In genomic region chr4:178037459-178038214, GRCh38 we compare ENCODE assay signal across 1 cellular context.
A peak's percentile ranks its signal among the peaks of the same experiment; 100 is the strongest.
TF ChIP-seq lines count a peak whose summit lies in the region.

No MANE protein-coding gene starts in this region.

TF ChIP-seq in K562, 482 proteins besides CTCF, POLR2A, EP300 and RAD21 (continued from another document and continues in another):
- TF ChIP-seq E2F6 (IDR thresholded peaks at IDR 0.05; ENCODE audit: borderline replicate concordance in 1 of 2, extremely low read depth in 1 of 2, insufficient read depth in 1 of 2, insufficient read length in 1 of 2, low read depth in 1 of 2, low read length in 1 of 2, poor library complexity in 1 of 2, severe bottlenecking in 1 of 2) (no peak), HDAC2 (IDR thresholded peaks at IDR 0.05) (peak; percentile 60; the same call in 1 of the 2 replicates), ZNF589 (CRISPR knock-in tag; IDR thresholded peaks at IDR 0.05; ENCODE audit: low read depth) (peak; percentile 85), FOSL1 (tag; conservative IDR thresholded peaks at IDR 0.05) (peak; percentile 96), HNRNPLL (IDR thresholded peaks at IDR 0.05; ENCODE audit: low read depth, low read length, poor library complexity, severe bottlenecking) (no peak), LEF1 (IDR thresholded peaks at IDR 0.05) (peak; percentile 98), GABPA (tag; conservative IDR thresholded peaks at IDR 0.05; ENCODE audit: low read depth) (peak; percentile 72), FOXA3 (CRISPR knock-in tag; conservative IDR thresholded peaks at IDR 0.05 in 1 of 2, IDR thresholded peaks at IDR 0.05 in 1 of 2) (no peak; a peak in 1 of 4 replicates), ZBTB2 (IDR thresholded peaks at IDR 0.05) (no peak), HLTF (IDR thresholded peaks at IDR 0.05) (no peak), AFF4 (CRISPR knock-in tag; IDR thresholded peaks at IDR 0.05) (no peak), ZNF766 (CRISPR knock-in tag; conservative IDR thresholded peaks at IDR 0.05) (peak; percentile 69), ATF1 (CRISPR knock-in tag; IDR thresholded peaks at IDR 0.05) (no peak), ATF1 (tag; IDR thresholded peaks at IDR 0.05) (peak; percentile 63), TAL1 (IDR thresholded peaks at IDR 0.05) (peak; percentile 97), ZNF408 (CRISPR knock-in tag; IDR thresholded peaks at IDR 0.05; ENCODE audit: low read depth) (no peak), CREB5 (CRISPR knock-in tag; IDR thresholded peaks at IDR 0.05) (0 out of 2 replicates have a peak, but pooled peaks have one; percentile 50), NCOR1 (IDR thresholded peaks at IDR 0.05) (peak; percentile 89), NFIC (IDR thresholded peaks at IDR 0.05) (peak; percentile 85), PRMT5 (CRISPR knock-in tag; IDR thresholded peaks at IDR 0.05) (no peak), PML (IDR thresholded peaks at IDR 0.05; ENCODE audit: low read length) (peak; percentile 92), ESRRA (IDR thresholded peaks at IDR 0.05; ENCODE audit: borderline replicate concordance, low read depth) (peak; percentile 39; the same call in 1 of the 2 replicates), ZNF197 (CRISPR knock-in tag; IDR thresholded peaks at IDR 0.05; ENCODE audit: low read depth) (peak; percentile 90), ZFP36 (IDR thresholded peaks at IDR 0.05; ENCODE audit: low read depth, low read length, partially characterized antibody) (no peak), ZNF75A (CRISPR knock-in tag; IDR thresholded peaks at IDR 0.05) (no peak), NCOA2 (IDR thresholded peaks at IDR 0.05; ENCODE audit: partially characterized antibody in 2 of 2) (peak in 1 of 2 experiments; percentile 31), TCF3 (CRISPR knock-in tag; IDR thresholded peaks at IDR 0.05) (peak; percentile 96), ELF4 (CRISPR knock-in tag; IDR thresholded peaks at IDR 0.05) (peak; percentile 97), CC2D1A (IDR thresholded peaks at IDR 0.05) (peak; percentile 75; the same call in 1 of the 2 replicates), DPF2 (IDR thresholded peaks at IDR 0.05) (peak; percentile 92), ZBTB12 (CRISPR knock-in tag; IDR thresholded peaks at IDR 0.05) (peak; percentile 47; the same call in 1 of the 2 replicates), ZMIZ1 (IDR thresholded peaks at IDR 0.05; ENCODE audit: low read depth in 2 of 2, low read length in 2 of 2) (peak in 1 of 2 experiments; percentile 75; a peak in 1 of 4 replicates), SOX6 (IDR thresholded peaks at IDR 0.05) (peak; percentile 86), ZNF395 (CRISPR knock-in tag; IDR thresholded peaks at IDR 0.05) (peak; percentile 72; the same call in 1 of the 2 replicates), ZNF449 (CRISPR knock-in tag; IDR thresholded peaks at IDR 0.05) (peak; percentile 70; the same call in 1 of the 2 replicates), STAT5A (IDR thresholded peaks at IDR 0.05; ENCODE audit: borderline replicate concordance, low read length) (peak; percentile 86), TAF15 (IDR thresholded peaks at IDR 0.05; ENCODE audit: low read depth, low read length) (no peak), CCNT2 (IDR thresholded peaks at IDR 0.05; ENCODE audit: borderline replicate concordance, extremely low read depth, insufficient read length, low read depth, low read length) (peak; percentile 83), FOXK2 (conservative IDR thresholded peaks at IDR 0.05 in 1 of 2, IDR thresholded peaks at IDR 0.05 in 1 of 2; ENCODE audit: low read depth in 2 of 2) (no peak), KHSRP (IDR thresholded peaks at IDR 0.05) (peak; percentile 39; the same call in 1 of the 2 replicates), ZNF699 (CRISPR knock-in tag; IDR thresholded peaks at IDR 0.05; ENCODE audit: insufficient replicate concordance) (no peak), NCOA1 (IDR thresholded peaks at IDR 0.05; ENCODE audit: low read depth) (peak; percentile 75), CREB1 (IDR thresholded peaks at IDR 0.05) (peak; percentile 52; the same call in 1 of the 2 replicates), CREB1 (CRISPR knock-in tag; IDR thresholded peaks at IDR 0.05) (peak; percentile 21; the same call in 1 of the 2 replicates), CXXC5 (CRISPR knock-in tag; IDR thresholded peaks at IDR 0.05) (peak; percentile 64; the same call in 1 of the 2 replicates), CBFA2T3 (IDR thresholded peaks at IDR 0.05) (peak; percentile 97), CHD2 (IDR thresholded peaks at IDR 0.05; ENCODE audit: low read depth, low read length) (no peak)
- TF ChIP-seq, protein P1, sequence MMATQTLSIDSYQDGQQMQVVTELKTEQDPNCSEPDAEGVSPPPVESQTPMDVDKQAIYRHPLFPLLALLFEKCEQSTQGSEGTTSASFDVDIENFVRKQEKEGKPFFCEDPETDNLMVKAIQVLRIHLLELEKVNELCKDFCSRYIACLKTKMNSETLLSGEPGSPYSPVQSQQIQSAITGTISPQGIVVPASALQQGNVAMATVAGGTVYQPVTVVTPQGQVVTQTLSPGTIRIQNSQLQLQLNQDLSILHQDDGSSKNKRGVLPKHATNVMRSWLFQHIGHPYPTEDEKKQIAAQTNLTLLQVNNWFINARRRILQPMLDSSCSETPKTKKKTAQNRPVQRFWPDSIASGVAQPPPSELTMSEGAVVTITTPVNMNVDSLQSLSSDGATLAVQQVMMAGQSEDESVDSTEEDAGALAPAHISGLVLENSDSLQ (IDR thresholded peaks at IDR 0.05): peak; percentile 79
- TF ChIP-seq, protein P2, sequence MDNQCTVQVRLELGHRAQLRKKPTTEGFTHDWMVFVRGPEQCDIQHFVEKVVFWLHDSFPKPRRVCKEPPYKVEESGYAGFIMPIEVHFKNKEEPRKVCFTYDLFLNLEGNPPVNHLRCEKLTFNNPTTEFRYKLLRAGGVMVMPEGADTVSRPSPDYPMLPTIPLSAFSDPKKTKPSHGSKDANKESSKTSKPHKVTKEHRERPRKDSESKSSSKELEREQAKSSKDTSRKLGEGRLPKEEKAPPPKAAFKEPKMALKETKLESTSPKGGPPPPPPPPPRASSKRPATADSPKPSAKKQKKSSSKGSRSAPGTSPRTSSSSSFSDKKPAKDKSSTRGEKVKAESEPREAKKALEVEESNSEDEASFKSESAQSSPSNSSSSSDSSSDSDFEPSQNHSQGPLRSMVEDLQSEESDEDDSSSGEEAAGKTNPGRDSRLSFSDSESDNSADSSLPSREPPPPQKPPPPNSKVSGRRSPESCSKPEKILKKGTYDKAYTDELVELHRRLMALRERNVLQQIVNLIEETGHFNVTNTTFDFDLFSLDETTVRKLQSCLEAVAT (IDR thresholded peaks at IDR 0.05): 0 out of 4 replicates have a peak, but pooled peaks of 1 of the 2 experiments have one; percentile 62
